34 cellular contexts compared by ENCODE assay signal in genomic region chr6:35735452-35735851, GRCh38. TPM values are rescaled to one million over a fixed set of nuclear protein-coding genes. Genes with fewer than 3 reads are reported as not detected.
DNase-seq lines count a peak whose midpoint lies in the region; ATAC-seq and TF ChIP-seq lines count a peak whose summit lies in the region.
"Had no signal": no experiment of that assay in that cellular context is flagged by ENCODE, and none has a peak within 500 bp of the region (broad histone marks: within the 10 kb centered on the region; RNA-seq: fewer than 3 reads in every experiment).

No MANE protein-coding gene starts in this region.

- intact Hi-C loops in CD4-positive, alpha-beta T cell (cut with DNase I, micrococcal nuclease), result loop anchor here (5.0 kb wide), 3 partner anchors 263 to 393 kb away; partner anchors contain the start of genes FANCE (in 1 of the 2) and PPARD (in 1 of the 2)
- intact Hi-C loops in mucosa of descending colon (cut with DNase I, micrococcal nuclease), result loop anchor here (5.0 kb wide), 3 partner anchors 48 to 213 kb away; partner anchors contain the start of gene FKBP5 (in 1 of the 2)

- peaks cover 37% of the 10 kb centered on the region for H3K4me1 ChIP-seq in mucosa of descending colon (ENCODE audit: low read depth)
- H3K4me1 ChIP-seq in SJCRH30, result peaks cover 9% of the 10 kb centered on the region

- peak overlapping the region; percentile 86 for H3K27ac Mint-ChIP-seq in CD4-positive, alpha-beta T cell
- no peak overlapping the region for H3K27ac Mint-ChIP-seq in stimulated activated memory B cell treated with anti-CD40 and anti-IgM and Interleukin-4, amounts not matched to agents 10 μg/mL and 1 μg/mL and 100 μg/mL, for 72 hours
- no peak overlapping the region for H3K27ac Mint-ChIP-seq in glutamatergic neuron (ENCODE audit: unreplicated experiment)
- H3K27ac Mint-ChIP-seq: activated naive CD4-positive, alpha-beta T cell treated with anti-CD3 and anti-CD28 coated beads, Interleukin-2, amount 10 ng/mL, durations not matched to agents 7 days and 5 days; nephron progenitor cell had no signal

- no peak for TF ChIP-seq CTCF in CD4-positive, alpha-beta T cell (IDR thresholded peaks at IDR 0.05)
- TF ChIP-seq CTCF in RWPE1 (conservative IDR thresholded peaks at IDR 0.05; ENCODE audit: low read depth), result no peak
- TF ChIP-seq CTCF in mucosa of descending colon (IDR thresholded peaks at IDR 0.05), result no peak
- TF ChIP-seq CTCF in glutamatergic neuron (IDR thresholded peaks at IDR 0.05; ENCODE audit: partially characterized antibody, unreplicated experiment), result no peak

- no peaks in the 10 kb centered on the region for H3K36me3 Mint-ChIP-seq in CD4-positive, alpha-beta T cell (ENCODE audit: low read depth)
- no peaks in the 10 kb centered on the region for H3K36me3 Mint-ChIP-seq in stimulated activated memory B cell treated with anti-CD40 and anti-IgM and Interleukin-4, amounts not matched to agents 10 μg/mL and 1 μg/mL and 100 μg/mL, for 72 hours
- H3K36me3 Mint-ChIP-seq in glutamatergic neuron (ENCODE audit: unreplicated experiment), result no peaks in the 10 kb centered on the region
- H3K36me3 Mint-ChIP-seq: activated CD8-positive, alpha-beta memory T cell treated with anti-CD3 and anti-CD28 coated beads, Interleukin-2, amount 10 ng/mL, durations not matched to agents 7 days and 5 days; activated naive CD4-positive, alpha-beta T cell treated with anti-CD3 and anti-CD28 coated beads, Interleukin-2, amount 10 ng/mL, durations not matched to agents 7 days and 5 days had no signal

- H3K9me3 Mint-ChIP-seq in CD4-positive, alpha-beta T cell, result no peaks in the 10 kb centered on the region
- no peaks in the 10 kb centered on the region for H3K9me3 Mint-ChIP-seq in stimulated activated memory B cell treated with anti-CD40 and anti-IgM and Interleukin-4, amounts not matched to agents 10 μg/mL and 1 μg/mL and 100 μg/mL, for 72 hours
- peaks cover 6% of the 10 kb centered on the region for H3K9me3 Mint-ChIP-seq in glutamatergic neuron (ENCODE audit: unreplicated experiment)
- H3K9me3 Mint-ChIP-seq: activated naive CD4-positive, alpha-beta T cell treated with anti-CD3 and anti-CD28 coated beads, Interleukin-2, amount 10 ng/mL, durations not matched to agents 7 days and 5 days; nephron progenitor cell had no signal

- no peak overlapping the region for H3K4me3 Mint-ChIP-seq in CD4-positive, alpha-beta T cell
- no peak overlapping the region for H3K4me3 Mint-ChIP-seq in stimulated activated memory B cell treated with anti-CD40 and anti-IgM and Interleukin-4, amounts not matched to agents 10 μg/mL and 1 μg/mL and 100 μg/mL, for 72 hours
- H3K4me3 Mint-ChIP-seq in glutamatergic neuron (ENCODE audit: unreplicated experiment), result no peak overlapping the region
- H3K4me3 Mint-ChIP-seq: activated CD8-positive, alpha-beta memory T cell treated with anti-CD3 and anti-CD28 coated beads, Interleukin-2, amount 10 ng/mL, durations not matched to agents 7 days and 5 days; activated naive CD4-positive, alpha-beta T cell treated with anti-CD3 and anti-CD28 coated beads, Interleukin-2, amount 10 ng/mL, durations not matched to agents 7 days and 5 days; nephron progenitor cell; T-helper 17 cell had no signal

- H3K4me3 ChIP-seq in mucosa of descending colon (no peak overlapping the region), SJCRH30 (no peak overlapping the region)
- H3K4me3 ChIP-seq: gastroesophageal sphincter, GM12878, HAP-1, hepatocyte, lung, ovary, thoracic aorta had no signal

- H3K9me3 ChIP-seq in CD4-positive, alpha-beta T cell (ENCODE audit: control insufficient read depth, low read length), result no peaks in the 10 kb centered on the region
- H3K9me3 ChIP-seq in mucosa of descending colon (no peaks in the 10 kb centered on the region), SJCRH30 (replicated peaks) (no peaks in the 10 kb centered on the region)
- H3K9me3 ChIP-seq: BE2C, gastroesophageal sphincter, HAP-1, ovary, SK-N-SH, thoracic aorta had no signal

- no peaks in the 10 kb centered on the region for H3K27me3 ChIP-seq in CD4-positive, alpha-beta T cell (ENCODE audit: control insufficient read depth, insufficient read depth, low read length)
- H3K27me3 ChIP-seq in SJCRH30, result peaks cover 3% of the 10 kb centered on the region; the same call in 1 of the 2 replicates
- H3K27me3 ChIP-seq: BE2C, brain microvascular endothelial cell, gastroesophageal sphincter, hepatocyte, ovary had no signal

- H3K27me3 Mint-ChIP-seq in CD4-positive, alpha-beta T cell, result no peaks in the 10 kb centered on the region
- H3K27me3 Mint-ChIP-seq in stimulated activated memory B cell treated with anti-CD40 and anti-IgM and Interleukin-4, amounts not matched to agents 10 μg/mL and 1 μg/mL and 100 μg/mL, for 72 hours, result no peaks in the 10 kb centered on the region
- H3K27me3 Mint-ChIP-seq in glutamatergic neuron (ENCODE audit: unreplicated experiment), result peaks cover 2% of the 10 kb centered on the region
- H3K27me3 Mint-ChIP-seq: activated CD8-positive, alpha-beta memory T cell treated with anti-CD3 and anti-CD28 coated beads, Interleukin-2, amount 10 ng/mL, durations not matched to agents 7 days and 5 days; activated naive CD4-positive, alpha-beta T cell treated with anti-CD3 and anti-CD28 coated beads, Interleukin-2, amount 10 ng/mL, durations not matched to agents 7 days and 5 days; T-helper 17 cell had no signal

- CTCF ChIA-PET in CD4-positive, alpha-beta T cell (lab: Charles Lee), result interaction anchor here (0.7 to 5.4 kb wide), 15 partner anchors 9 to 212 kb away, joined by 3 to 60 read pairs (median 10); no protein-coding TSS in a partner anchor
- CTCF ChIA-PET in RWPE1 (lab: Yijun Ruan, JAX), result interaction anchor here (0.6 to 3.9 kb wide), 6 partner anchors 11 to 213 kb away, joined by 3 to 25 read pairs (median 5); no protein-coding TSS in a partner anchor

- POLR2A ChIA-PET in CD4-positive, alpha-beta T cell (lab: Charles Lee), result interaction anchor here (1.0 to 3.4 kb wide), 7 partner anchors 8 to 151 kb away, joined by 3 to 23 read pairs (median 13); no protein-coding TSS in a partner anchor
- POLR2A ChIA-PET in RWPE1 (lab: Yijun Ruan, JAX; ENCODE audit: low non-redundant PET), result no interaction called here

- no peak for ATAC-seq in CD4-positive, alpha-beta T cell (ENCODE audit: poor library complexity)
- no peak for ATAC-seq in mucosa of descending colon
- no peak for ATAC-seq in stimulated activated memory B cell treated with anti-CD40 and anti-IgM and Interleukin-4, amounts not matched to agents 10 μg/mL and 1 μg/mL and 100 μg/mL, for 72 hours
- no peak for ATAC-seq in GM21390 (IDR thresholded peaks at IDR 0.05; ENCODE audit: unreplicated experiment)
- ATAC-seq: activated CD8-positive, alpha-beta memory T cell treated with anti-CD3 and anti-CD28 coated beads, Interleukin-2, amount 10 ng/mL, durations not matched to agents 7 days and 5 days; gastroesophageal sphincter had no signal

- no peak for DNase-seq in CD4-positive, alpha-beta T cell
- DNase-seq in RWPE1 (ENCODE audit: low spot score) (no peak), mucosa of descending colon (peak; percentile 50 to 69 (median 57)), substantia nigra (lab: John Stamatoyannopoulos, UW) (no peak), SJCRH30 (no peak), glutamatergic neuron (no peak)
- DNase-seq: activated CD4-positive, alpha-beta T cell treated with anti-CD3 and anti-CD28 coated beads, Interleukin-2, amount 50 U/mL, for 4 hours; activated CD8-positive, alpha-beta memory T cell treated with anti-CD3 and anti-CD28 coated beads, Interleukin-2, amount 10 ng/mL, durations not matched to agents 7 days and 5 days; activated naive CD4-positive, alpha-beta T cell treated with anti-CD3 and anti-CD28 coated beads, Interleukin-2, amount 10 ng/mL, durations not matched to agents 7 days and 5 days; BE2C; brain microvascular endothelial cell; COR-L47; NCI-H2107; NCI-H82; nephron progenitor cell; SK-N-SH; small intestine; stimulated activated naive CD4-positive, alpha-beta T cell treated with Interleukin-2 at 50 U/mL for 16 hours; T-helper 17 cell had no signal

- H3K27ac ChIP-seq in CD4-positive, alpha-beta T cell (ENCODE audit: low read depth, low read length), result no peak overlapping the region
- H3K27ac ChIP-seq in RWPE1 (peak overlapping the region; percentile 100), substantia nigra (ENCODE audit: low read depth, low read length, poor library complexity, severe bottlenecking) (peak overlapping the region; percentile 38), SJCRH30 (no peak overlapping the region)
- H3K27ac ChIP-seq: brain microvascular endothelial cell, hepatocyte, ovary had no signal

- peaks cover 68% of the 10 kb centered on the region for H3K4me1 Mint-ChIP-seq in CD4-positive, alpha-beta T cell (ENCODE audit: low read depth)
- peaks cover 28% of the 10 kb centered on the region for H3K4me1 Mint-ChIP-seq in stimulated activated memory B cell treated with anti-CD40 and anti-IgM and Interleukin-4, amounts not matched to agents 10 μg/mL and 1 μg/mL and 100 μg/mL, for 72 hours
- H3K4me1 Mint-ChIP-seq in glutamatergic neuron (ENCODE audit: low read depth, unreplicated experiment), result peaks cover 25% of the 10 kb centered on the region

- H3K36me3 ChIP-seq in mucosa of descending colon (ENCODE audit: low read depth), result no peaks in the 10 kb centered on the region
- no peaks in the 10 kb centered on the region for H3K36me3 ChIP-seq in SJCRH30
- H3K36me3 ChIP-seq: BE2C, brain microvascular endothelial cell, gastroesophageal sphincter, HAP-1, ovary, thoracic aorta had no signal

RNA-seq across cellular contexts. Expression of gene ARMC12, which starts 1.4 kb away (rescaled TPM):
- total RNA-seq in CD4-positive, alpha-beta T cell, result 1 to 10 TPM; 1.9 to 2.8 TPM
- total RNA-seq in mucosa of descending colon (under 1 TPM; 0.31 to 0.55 (median 0.44) TPM), glutamatergic neuron (ENCODE audit: unreplicated experiment) (2.6 TPM)
- total RNA-seq in SJCRH30 (2014; rRNA removed; shearing (Covaris generic)), result not detected in 2 replicates
- total RNA-seq: RPMI7951, thoracic aorta had no signal

RNA-seq across cellular contexts. Expression of gene CLPSL2, which starts 40.9 kb away (rescaled TPM):
- not detected for total RNA-seq in CD4-positive, alpha-beta T cell
- total RNA-seq in mucosa of descending colon (not detected), glutamatergic neuron (ENCODE audit: unreplicated experiment) (not detected)
- not detected in 2 replicates for total RNA-seq in SJCRH30 (2014; rRNA removed; shearing (Covaris generic))
- total RNA-seq: activated CD8-positive, alpha-beta memory T cell treated with anti-CD3 and anti-CD28 coated beads, Interleukin-2, amount 10 ng/mL, durations not matched to agents 7 days and 5 days; chondrocyte; endothelial cell of umbilical vein; fibroblast of lung; gastroesophageal sphincter; hepatocyte; LHCN-M2; lung; mucosa of gallbladder; ovary; RPMI7951; T-helper 17 cell; thoracic aorta had no signal

RNA-seq across cellular contexts. Expression of gene CLPSL1, which starts 45.4 kb away (rescaled TPM):
- total RNA-seq in CD4-positive, alpha-beta T cell, result not detected
- not detected for total RNA-seq in mucosa of descending colon
- total RNA-seq in SJCRH30 (2014; rRNA removed; shearing (Covaris generic)), result not detected in 2 replicates
- total RNA-seq in glutamatergic neuron (ENCODE audit: unreplicated experiment), result not detected
- total RNA-seq: activated CD8-positive, alpha-beta memory T cell treated with anti-CD3 and anti-CD28 coated beads, Interleukin-2, amount 10 ng/mL, durations not matched to agents 7 days and 5 days; chondrocyte; endothelial cell of umbilical vein; fibroblast of lung; gastroesophageal sphincter; GM12878; hepatocyte; LHCN-M2; lung; ovary; RPMI7951; T-helper 17 cell; thoracic aorta had no signal

RNA-seq across cellular contexts. Expression of gene FKBP5, which starts 46.7 kb away (rescaled TPM):
- total RNA-seq in CD4-positive, alpha-beta T cell, result 10 to 100 TPM; 72.6 to 75.9 TPM
- total RNA-seq in mucosa of descending colon (100 to 1,000 TPM in 2 of 3 donors, 10 to 100 TPM in 1; 22.1 to 174 (median 150) TPM), glutamatergic neuron (ENCODE audit: unreplicated experiment) (10.6 TPM)
- not detected in 2 replicates for total RNA-seq in SJCRH30 (2014; rRNA removed; shearing (Covaris generic))

Comparison
In these comparisons a context has a peak if more than half of its experiments do, and no peak if none do; other contexts are left out.
1. DNase-seq: peak in mucosa of descending colon (3 of 3); none in CD4-positive, alpha-beta T cell (0 of 10), RWPE1 (single experiment), substantia nigra (0 of 49), SJCRH30 (0 of 2) and glutamatergic neuron (single experiment).
2. H3K27ac ChIP-seq: peak in RWPE1 (single experiment) and substantia nigra (single experiment); none in CD4-positive, alpha-beta T cell (single experiment) and SJCRH30 (single experiment).